Comparison of ENCODE assay signal across 24 cellular contexts in genomic region chr22:39433476-39434242, GRCh38. TPM values are rescaled to one million over a fixed set of nuclear protein-coding genes. Genes with fewer than 3 reads are reported as not detected.
DNase-seq lines count a peak whose midpoint lies in the region; ATAC-seq and TF ChIP-seq lines count a peak whose summit lies in the region.
"Had no signal": no experiment of that assay in that cellular context is flagged by ENCODE, and none has a peak within 500 bp of the region (broad histone marks: within the 10 kb centered on the region; RNA-seq: fewer than 3 reads in every experiment).

No MANE protein-coding gene starts in this region.

- DNase-seq in heart left ventricle = peak in 1 of 5 donors; percentile 13
- no peak for DNase-seq in cardiac septum (ENCODE audit: low spot score)
- DNase-seq in neuronal stem cell (ENCODE audit: low spot score) = no peak
- DNase-seq in tibial nerve (ENCODE audit: low spot score in 2 of 2) = no peak
- no peak for DNase-seq in NCI-H2196 (lab: John Stamatoyannopoulos, UW; ENCODE audit: unreplicated experiment)
- DNase-seq in naive thymus-derived CD8-positive, alpha-beta T cell = no peak
- DNase-seq: activated naive CD4-positive, alpha-beta T cell treated with Interleukin-2 at 50 U/mL for 16 hours; activated T-cell treated with anti-CD3 and anti-CD28 coated beads for 4 hours; DMS 273 treated with DMSO at 0.1 percent for 48 hours; foreskin fibroblast; GDM1; NCI-H1436 treated with DMSO at 0.1 percent for 48 hours; NCI-H2171; NCI-H526 treated with DMSO at 0.1 percent for 48 hours; stimulated activated CD4-positive, alpha-beta T cell treated with anti-CD3 and anti-CD28 coated beads, Interleukin-2, amount 100 ng/mL, for 24 hours; stimulated activated naive CD8-positive, alpha-beta T cell treated with anti-CD3 and anti-CD28 coated beads, Interleukin-15, Interleukin-2, amounts not matched to agents 100 U/mL and 50 U/mL, for 24 hours; upper lobe of right lung had no signal

- TF ChIP-seq POLR2A in heart left ventricle (IDR thresholded peaks at IDR 0.05) (no peak), tibial nerve (IDR thresholded peaks at IDR 0.05) (no peak)

- H3K4ac ChIP-seq in neuronal stem cell (ENCODE audit: low read length) = no peak overlapping the region

- peaks cover 0 to 26% (median 3%) of the 10 kb centered on the region in 3 donors for H3K36me3 Mint-ChIP-seq in naive thymus-derived CD8-positive, alpha-beta T cell

- H3K27ac Mint-ChIP-seq in naive thymus-derived CD8-positive, alpha-beta T cell = peak overlapping the region in 1 of 10 donors; percentile 28

- no peak overlapping the region for H3K4me3 ChIP-seq in heart left ventricle
- H3K4me3 ChIP-seq in neuronal stem cell (ENCODE audit: low read length in 2 of 2) = no peak overlapping the region
- H3K4me3 ChIP-seq in tibial nerve = no peak overlapping the region
- H3K4me3 ChIP-seq: A549, upper lobe of right lung had no signal

- H3K27me3 Mint-ChIP-seq in naive thymus-derived CD8-positive, alpha-beta T cell = peaks cover 0 to 2% (median 0%) of the 10 kb centered on the region in 5 donors
- H3K27me3 Mint-ChIP-seq: brain had no signal

- peaks cover 3% of the 10 kb centered on the region for H3K79me1 ChIP-seq in neuronal stem cell (ENCODE audit: low read depth, low read length)

- no peak overlapping the region for H2AK5ac ChIP-seq in neuronal stem cell (ENCODE audit: low read depth, low read length)

- peak overlapping the region; percentile 41 for H2BK12ac ChIP-seq in neuronal stem cell (ENCODE audit: low read length)

- no peak overlapping the region for H2BK120ac ChIP-seq in neuronal stem cell (ENCODE audit: low read depth, low read length)

- ATAC-seq in heart left ventricle (no peak), GM18858 (IDR thresholded peaks at IDR 0.05; ENCODE audit: unreplicated experiment) (no peak)
- no peak for ATAC-seq in naive thymus-derived CD8-positive, alpha-beta T cell
- ATAC-seq: A549; left lobe of liver; stimulated activated naive CD8-positive, alpha-beta T cell treated with anti-CD3 and anti-CD28 coated beads, Interleukin-15, Interleukin-2, amounts not matched to agents 100 U/mL and 50 U/mL, for 24 hours; upper lobe of right lung had no signal

- TF ChIP-seq CTCF in heart left ventricle (IDR thresholded peaks at IDR 0.05) (no peak), tibial nerve (IDR thresholded peaks at IDR 0.05) (no peak)

- TF ChIP-seq EP300 in tibial nerve (IDR thresholded peaks at IDR 0.05) = no peak

- no peak overlapping the region for H2BK5ac ChIP-seq in neuronal stem cell (ENCODE audit: low read length)

- no peak overlapping the region for H2BK15ac ChIP-seq in neuronal stem cell (ENCODE audit: low read length)

- H3K36me3 ChIP-seq in heart left ventricle = peaks cover 0 to 47% (median 29%) of the 10 kb centered on the region in 9 donors
- H3K36me3 ChIP-seq in neuronal stem cell (replicated peaks in 1 of 2; ENCODE audit: control insufficient read depth in 2 of 2, insufficient read depth in 2 of 2, low read length in 2 of 2) = peaks cover 18 to 35% of the 10 kb centered on the region in 2 donors
- H3K36me3 ChIP-seq in tibial nerve = peaks cover 0 to 55% (median 3%) of the 10 kb centered on the region in 3 donors

- peak overlapping the region; percentile 44 for H3K18ac ChIP-seq in neuronal stem cell (ENCODE audit: low read length)

- no peak overlapping the region for H3K23ac ChIP-seq in neuronal stem cell (ENCODE audit: low read depth, low read length, poor library complexity)

- H3K4me1 ChIP-seq in heart left ventricle (peaks cover 4 to 50% (median 37%) of the 10 kb centered on the region in 12 donors), neuronal stem cell (ENCODE audit: control insufficient read depth in 2 of 2, insufficient read depth in 1 of 2, low read depth in 1 of 2, low read length in 2 of 2) (peaks cover 7 to 13% of the 10 kb centered on the region in 2 donors), tibial nerve (peaks cover 0 to 86% (median 48%) of the 10 kb centered on the region in 4 donors)

- no peaks in the 10 kb centered on the region for H3K9me3 Mint-ChIP-seq in naive thymus-derived CD8-positive, alpha-beta T cell
- H3K9me3 Mint-ChIP-seq: brain, CD14-positive monocyte had no signal

- H2AFZ ChIP-seq in neuronal stem cell (ENCODE audit: low read length) = no peak overlapping the region

- H3K27ac ChIP-seq in heart left ventricle (peak overlapping the region in 9 of 12 donors; percentile 16 to 93 (median 66)), cingulate gyrus (ENCODE audit: low read depth, low read length) (peak overlapping the region; percentile 90), neuronal stem cell (replicated peaks; ENCODE audit: low read length) (no peak overlapping the region), tibial nerve (peak overlapping the region; percentile 69 to 96 (median 84))
- H3K27ac ChIP-seq: A549, epithelial cell of prostate, upper lobe of right lung had no signal

- H3K4me1 Mint-ChIP-seq in naive thymus-derived CD8-positive, alpha-beta T cell = peaks cover 0 to 13% (median 12%) of the 10 kb centered on the region in 4 donors

- H3K14ac ChIP-seq in neuronal stem cell (ENCODE audit: low read length) = peak overlapping the region; percentile 38

- intact Hi-C loops in heart left ventricle (cut with DNase I) = loop anchor here in 1 of 10 donors (10.0 kb wide), 1 partner anchor 71 kb away; the partner anchor contains the start of gene MIEF1
- intact Hi-C loops in cardiac septum (cut with DNase I) = no loop called here

- no peak overlapping the region for H3K9ac ChIP-seq in neuronal stem cell (ENCODE audit: low read depth, low read length, poor library complexity)

- H3K9me3 ChIP-seq in heart left ventricle = no peaks in the 10 kb centered on the region
- H3K9me3 ChIP-seq in neuronal stem cell (replicated peaks in 1 of 2; ENCODE audit: control insufficient read depth in 2 of 2, insufficient read depth in 1 of 2, low read depth in 1 of 2, low read length in 2 of 2) = peaks cover 0 to 2% of the 10 kb centered on the region in 2 donors
- H3K9me3 ChIP-seq in tibial nerve = no peaks in the 10 kb centered on the region
- H3K9me3 ChIP-seq: A549, upper lobe of right lung had no signal

- no peak overlapping the region for H4K8ac ChIP-seq in neuronal stem cell (ENCODE audit: low read depth, low read length)

- H3K27me3 ChIP-seq in heart left ventricle (no peaks in the 10 kb centered on the region), neuronal stem cell (ENCODE audit: control insufficient read depth in 3 of 3, insufficient read depth in 3 of 3, low read depth in 1 of 3, low read length in 3 of 3) (peaks cover 0 to 2% (median 0%) of the 10 kb centered on the region in 3 experiments), tibial nerve (no peaks in the 10 kb centered on the region)
- H3K27me3 ChIP-seq: upper lobe of right lung had no signal

- no peak overlapping the region for H3K4me2 ChIP-seq in neuronal stem cell (ENCODE audit: insufficient read depth, low read length, poor library complexity, severe bottlenecking)
- H3K4me2 ChIP-seq: A549 had no signal

- POLR2A ChIA-PET in naive thymus-derived CD8-positive, alpha-beta T cell (lab: Charles Lee) = interaction anchor here (0.7 to 1.0 kb wide), 3 partner anchors 13 to 114 kb away, joined by 3 read pairs; partner anchors contain the start of gene RPL3

- WGBS in heart left ventricle, 4 donors = 85 to 91% (median 90%) methylated on average over 28 to 31 of the region's 31 CpGs
- no CpG with 5 or more reads among the region's 31 CpGs for WGBS in neuronal stem cell (ENCODE audit: extremely low coverage in 2 of 2, insufficient read length in 2 of 2, insufficient replicate concordance in 1 of 2), 2 donors
- 67 to 70% methylated on average over 23 to 30 of the region's 31 CpGs for WGBS in tibial nerve, 2 donors

- H4K91ac ChIP-seq in neuronal stem cell (ENCODE audit: low read depth, low read length, poor library complexity) = no peak overlapping the region

- no peak overlapping the region for H3K4me3 Mint-ChIP-seq in naive thymus-derived CD8-positive, alpha-beta T cell
- H3K4me3 Mint-ChIP-seq: brain, CD14-positive monocyte had no signal

RNA-seq across cellular contexts. Expression of gene MGAT3, which starts 23.2 kb away (rescaled TPM):
- total RNA-seq in heart left ventricle (1 to 10 TPM; 3.4 to 9.9 (median 4.7) TPM), cardiac septum (24.1 TPM), tibial nerve (10 to 100 TPM; 26.2 to 32.7 (median 32.2) TPM)
- polyA plus RNA-seq in heart left ventricle = 1 to 10 TPM; 2.2 to 2.6 TPM
- polyA plus RNA-seq in neuronal stem cell (2013, experiment 1 of 2) = 13.5 TPM
- polyA plus RNA-seq in neuronal stem cell (2013, experiment 2 of 2) = 13.6 TPM
- under 1 TPM; 0.36 to 0.55 TPM for total RNA-seq in naive thymus-derived CD8-positive, alpha-beta T cell
- under 1 TPM; 0.05 to 0.27 (median 0.11) TPM for polyA plus RNA-seq in naive thymus-derived CD8-positive, alpha-beta T cell
- polyA plus RNA-seq: CD14-positive monocyte had no signal

RNA-seq across cellular contexts. Expression of gene TAB1, which starts 34.1 kb away (rescaled TPM):
- total RNA-seq in heart left ventricle = 10 to 100 TPM; 14.5 to 21.7 (median 17.4) TPM
- 10 to 100 TPM; 17.8 to 18.1 TPM for polyA plus RNA-seq in heart left ventricle
- 20.6 TPM for total RNA-seq in cardiac septum
- 25.7 TPM for polyA plus RNA-seq in neuronal stem cell (2013, experiment 1 of 2)
- polyA plus RNA-seq in neuronal stem cell (2013, experiment 2 of 2) = 24.2 TPM
- total RNA-seq in tibial nerve = 10 to 100 TPM; 29.7 to 33.7 (median 32.0) TPM
- total RNA-seq in naive thymus-derived CD8-positive, alpha-beta T cell = 10 to 100 TPM; 42.1 to 47.0 TPM
- polyA plus RNA-seq in naive thymus-derived CD8-positive, alpha-beta T cell = 1 to 10 TPM; 2.2 to 5.9 (median 4.3) TPM
